ENCODE assay signal across 15 cellular contexts in the genomic region with DNA sequence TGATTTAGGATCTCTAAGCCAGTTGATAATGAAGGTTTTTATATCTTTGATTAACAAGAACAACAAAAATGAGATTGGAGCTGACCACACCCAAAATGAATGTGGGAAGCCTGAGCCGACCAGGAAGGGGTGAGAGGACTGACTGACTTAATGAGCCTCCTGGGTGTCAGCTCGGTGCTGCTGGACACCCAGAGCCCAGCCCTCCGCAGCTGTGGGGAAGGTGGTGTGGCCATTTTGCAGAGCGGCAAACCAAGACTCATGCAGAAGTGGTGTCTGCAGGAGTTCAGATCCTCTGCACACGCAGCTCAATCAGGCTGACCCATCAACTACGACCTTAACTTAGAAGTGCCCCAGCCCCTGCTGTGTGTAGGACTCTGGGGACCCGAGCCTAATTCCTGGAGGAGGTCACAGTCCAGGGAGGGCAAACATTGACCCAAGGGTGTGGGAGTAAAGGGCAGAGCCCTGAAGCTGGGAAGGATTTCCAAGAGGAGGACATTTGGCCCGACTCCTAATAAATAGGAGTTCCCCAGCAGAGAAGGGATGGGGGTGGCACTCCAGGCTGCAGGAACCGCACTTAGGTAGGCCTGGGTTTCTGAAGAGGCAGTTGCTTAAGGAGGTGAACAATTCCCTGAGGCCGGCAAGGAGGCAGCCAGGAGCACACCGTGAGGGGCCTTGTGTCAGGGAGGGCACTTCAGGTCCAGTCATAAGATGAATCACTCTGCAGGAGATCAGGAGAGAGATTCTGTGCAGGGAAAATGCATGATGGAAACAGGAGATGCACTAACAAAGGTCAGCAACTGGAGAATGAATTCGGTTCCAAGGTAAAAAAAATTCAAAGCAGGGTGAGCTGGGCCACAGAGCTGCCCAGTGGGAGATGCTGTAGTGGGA.
DNase-seq lines count a peak whose midpoint lies in the region; ATAC-seq and TF ChIP-seq lines count a peak whose summit lies in the region.
"Had no signal": no experiment of that assay in that cellular context is flagged by ENCODE, and none has a peak within 500 bp of the region (broad histone marks: within the 10 kb centered on the region; RNA-seq: fewer than 3 reads in every experiment).

No MANE protein-coding gene starts in this region.

- no peaks in the 10 kb centered on the region for H3K36me3 Mint-ChIP-seq in activated naive CD4-positive, alpha-beta T cell treated with anti-CD3 and anti-CD28 coated beads, Interleukin-2, amount 10 ng/mL, durations not matched to agents 7 days and 5 days
- H3K36me3 Mint-ChIP-seq: activated naive CD8-positive, alpha-beta T cell treated with anti-CD3 and anti-CD28 coated beads, Interleukin-2, amount 10 ng/mL, durations not matched to agents 7 days and 5 days had no signal

- peak overlapping the region; percentile 39 for H2BK20ac ChIP-seq in IMR-90 (ENCODE audit: low read depth, low read length)

- H4K91ac ChIP-seq in IMR-90 (ENCODE audit: insufficient read depth, low read depth, low read length): peak overlapping the region; percentile 52

- CTCF ChIA-PET in IMR-90 (lab: Yijun Ruan, JAX): interaction anchor here (0.9 kb wide), 1 partner anchor 84 kb away, joined by 3 read pairs; no protein-coding TSS in a partner anchor
- CTCF ChIA-PET in activated naive CD4-positive, alpha-beta T cell treated with anti-CD3 and anti-CD28 coated beads, Interleukin-2, amount 10 ng/mL, durations not matched to agents 7 days and 5 days (lab: Charles Lee): interaction anchor here (1.0 to 3.4 kb wide), 3 partner anchors 11 to 248 kb away, joined by 3 to 14 read pairs (median 3); no protein-coding TSS in a partner anchor
- CTCF ChIA-PET in A673 (lab: Charles Lee): interaction anchor here (0.6 kb wide), 1 partner anchor 27 kb away, joined by 4 read pairs; no protein-coding TSS in a partner anchor

- DNase-seq in AG08396 (ENCODE audit: low spot score) (peak; percentile 20), IMR-90 (peak; percentile 59), cerebellar cortex (ENCODE audit: low spot score) (peak; percentile 35), lung microvascular endothelial cell (ENCODE audit: low read depth in 2 of 2) (peak; percentile 9 to 40), DMS79 treated with DMSO at 0.1 percent for 48 hours (lab: John Stamatoyannopoulos, UW) (no peak), coronary artery (ENCODE audit: low spot score) (no peak), A673 (ENCODE audit: low spot score) (no peak)
- DNase-seq in activated naive CD4-positive, alpha-beta T cell treated with anti-CD3 and anti-CD28 coated beads, Interleukin-2, amount 10 ng/mL, durations not matched to agents 7 days and 5 days: no peak
- DNase-seq: activated naive CD8-positive, alpha-beta T cell treated with anti-CD3 and anti-CD28 coated beads, Interleukin-2, amount 10 ng/mL, durations not matched to agents 7 days and 5 days; activated T-cell treated with anti-CD3 and anti-CD28 coated beads for 4 hours; colonic mucosa; DMS 273 treated with DMSO at 0.1 percent for 48 hours; NCI-H2107; upper lobe of right lung had no signal

- H3K4ac ChIP-seq in IMR-90 (ENCODE audit: low read depth, low read length): peak overlapping the region; percentile 20

- H3K27ac ChIP-seq in IMR-90 (ENCODE audit: insufficient read depth, low read length): no peak overlapping the region
- H3K27ac ChIP-seq in coronary artery: no peak overlapping the region
- H3K27ac ChIP-seq in A673 (ENCODE audit: low read depth, low read length, poor library complexity, severe bottlenecking): no peak overlapping the region
- H3K27ac ChIP-seq: colonic mucosa, upper lobe of right lung had no signal

- H3K4me3 ChIP-seq in IMR-90 (ENCODE audit: insufficient read depth, low read depth, low read length): no peak overlapping the region
- no peak overlapping the region for H3K4me3 ChIP-seq in coronary artery
- H3K4me3 ChIP-seq in A673 (ENCODE audit: low read depth, low read length, poor library complexity, severe bottlenecking): no peak overlapping the region
- H3K4me3 ChIP-seq: colonic mucosa, upper lobe of right lung had no signal

- no peak overlapping the region for H3K9ac ChIP-seq in IMR-90 (ENCODE audit: low read depth, low read length)

- H2AK5ac ChIP-seq in IMR-90 (ENCODE audit: low read depth, low read length): peak overlapping the region; percentile 62

- peak overlapping the region; percentile 8 for H2AFZ ChIP-seq in IMR-90 (replicated peaks; ENCODE audit: low read length, poor library complexity)

- dilution Hi-C loops in IMR-90 (cut with HindIII; ENCODE audit: low sequenced_read_pairs, unreplicated experiment): no loop called here

- H3K79me1 ChIP-seq in IMR-90 (ENCODE audit: low read depth in 1 of 2, low read length in 2 of 2): peaks cover 0 to 9% of the 10 kb centered on the region in 2 experiments; a peak in 1 of 4 replicates

- H3K27me3 Mint-ChIP-seq in activated naive CD4-positive, alpha-beta T cell treated with anti-CD3 and anti-CD28 coated beads, Interleukin-2, amount 10 ng/mL, durations not matched to agents 7 days and 5 days: peaks cover 27% of the 10 kb centered on the region

- no peak for TF ChIP-seq RAD21 in IMR-90 (IDR thresholded peaks at IDR 0.05; ENCODE audit: low read length)

- H3K27ac Mint-ChIP-seq in activated naive CD4-positive, alpha-beta T cell treated with anti-CD3 and anti-CD28 coated beads, Interleukin-2, amount 10 ng/mL, durations not matched to agents 7 days and 5 days: no peak overlapping the region
- H3K27ac Mint-ChIP-seq: activated naive CD8-positive, alpha-beta T cell treated with anti-CD3 and anti-CD28 coated beads, Interleukin-2, amount 10 ng/mL, durations not matched to agents 7 days and 5 days; WTC11 had no signal

- H2BK120ac ChIP-seq in IMR-90 (ENCODE audit: low read depth, low read length): peak overlapping the region; percentile 64

- TF ChIP-seq POLR2A in IMR-90 (IDR thresholded peaks at IDR 0.05; ENCODE audit: low read depth, low read length): no peak

- no peak overlapping the region for H3K18ac ChIP-seq in IMR-90 (ENCODE audit: low read depth, low read length)

- no peaks in the 10 kb centered on the region for H3K9me3 Mint-ChIP-seq in activated naive CD4-positive, alpha-beta T cell treated with anti-CD3 and anti-CD28 coated beads, Interleukin-2, amount 10 ng/mL, durations not matched to agents 7 days and 5 days
- H3K9me3 Mint-ChIP-seq: activated naive CD8-positive, alpha-beta T cell treated with anti-CD3 and anti-CD28 coated beads, Interleukin-2, amount 10 ng/mL, durations not matched to agents 7 days and 5 days had no signal

- no peak overlapping the region for H2AK9ac ChIP-seq in IMR-90 (replicated peaks; ENCODE audit: low read depth, low read length, poor library complexity)

- no peak overlapping the region for H4K5ac ChIP-seq in IMR-90 (ENCODE audit: low read depth, low read length)

- no peaks in the 10 kb centered on the region for H3K4me1 Mint-ChIP-seq in activated naive CD4-positive, alpha-beta T cell treated with anti-CD3 and anti-CD28 coated beads, Interleukin-2, amount 10 ng/mL, durations not matched to agents 7 days and 5 days
- H3K4me1 Mint-ChIP-seq: activated naive CD8-positive, alpha-beta T cell treated with anti-CD3 and anti-CD28 coated beads, Interleukin-2, amount 10 ng/mL, durations not matched to agents 7 days and 5 days had no signal

- H3K4me2 ChIP-seq in IMR-90 (ENCODE audit: low read depth, low read length): no peak overlapping the region

- H3K4me3 Mint-ChIP-seq in activated naive CD4-positive, alpha-beta T cell treated with anti-CD3 and anti-CD28 coated beads, Interleukin-2, amount 10 ng/mL, durations not matched to agents 7 days and 5 days: no peak overlapping the region
- H3K4me3 Mint-ChIP-seq: activated naive CD8-positive, alpha-beta T cell treated with anti-CD3 and anti-CD28 coated beads, Interleukin-2, amount 10 ng/mL, durations not matched to agents 7 days and 5 days; WTC11 had no signal

- no peak overlapping the region for H2BK5ac ChIP-seq in IMR-90 (ENCODE audit: low read depth, low read length, poor library complexity, severe bottlenecking)

- H3K36me3 ChIP-seq in IMR-90 (ENCODE audit: control insufficient read depth, insufficient read depth, low read length) (peaks cover 4% of the 10 kb centered on the region; the same call in 1 of the 2 replicates), A673 (ENCODE audit: insufficient read depth, low read length, poor library complexity, severe bottlenecking) (no peaks in the 10 kb centered on the region)
- H3K36me3 ChIP-seq: colonic mucosa, upper lobe of right lung had no signal

- H2BK15ac ChIP-seq in IMR-90 (ENCODE audit: low read depth, low read length): peak overlapping the region; percentile 44; the same call in 1 of the 3 replicates

- no TSS peak for BruUV-seq in IMR-90 (replicated peaks; lab: Mats Ljungman, UMichigan)
- BruUV-seq in A673 (replicated peaks; lab: Mats Ljungman, UMichigan): no TSS peak

- peak overlapping the region; percentile 8 for H3K14ac ChIP-seq in IMR-90 (replicated peaks; ENCODE audit: low read depth, low read length)

- H3K9me1 ChIP-seq in IMR-90 (ENCODE audit: insufficient read depth, low read length): peaks cover 14% of the 10 kb centered on the region

- no peak overlapping the region; a peak in 1 of 4 replicates for H4K8ac ChIP-seq in IMR-90 (ENCODE audit: low read depth in 2 of 2, low read length in 2 of 2)

- 63% methylated on average over 6 of the region's 12 CpGs; no CpG with 5 or more reads in 1 of the 2 experiments for WGBS in IMR-90 (ENCODE audit: extremely low coverage in 2 of 2, insufficient read length in 1 of 2), 2 experiments

- H3K23ac ChIP-seq in IMR-90 (ENCODE audit: low read depth, low read length): 0 out of 2 replicates have a peak overlapping the region, but pooled peaks have one; percentile 4

- in situ Hi-C loops in IMR-90 (cut with MboI; ENCODE audit: low sequenced_read_pairs): no loop called here

- peaks cover 14% of the 10 kb centered on the region; the same call in 1 of the 2 replicates for H3K4me1 ChIP-seq in IMR-90 (ENCODE audit: control insufficient read depth, insufficient read depth, low read length)
- no peaks in the 10 kb centered on the region for H3K4me1 ChIP-seq in A673 (ENCODE audit: insufficient read depth, low read length, poor library complexity, severe bottlenecking)
- H3K4me1 ChIP-seq: colonic mucosa had no signal

- H3K9me3 ChIP-seq in IMR-90 (ENCODE audit: control insufficient read depth, insufficient read depth, low read length) (no peaks in the 10 kb centered on the region), A673 (ENCODE audit: low read depth, low read length, poor library complexity, severe bottlenecking) (no peaks in the 10 kb centered on the region)
- H3K9me3 ChIP-seq: colonic mucosa, upper lobe of right lung had no signal

- ATAC-seq in IMR-90 (ENCODE audit: low read depth): peak; percentile 14; the same call in 1 of the 2 replicates
- ATAC-seq: upper lobe of right lung, WTC11 had no signal

- POLR2A ChIA-PET in IMR-90 (lab: Charles Lee; ENCODE audit: unreplicated experiment): interaction anchor here (0.6 kb wide), 1 partner anchor 109 kb away, joined by 7 read pairs; no protein-coding TSS in a partner anchor
- POLR2A ChIA-PET in A673 (lab: Charles Lee; ENCODE audit: low non-redundant PET): no interaction called here

- no peak overlapping the region for H3K56ac ChIP-seq in IMR-90 (ENCODE audit: extremely low read depth, insufficient read depth, low read length)

- no peaks in the 10 kb centered on the region for H4K20me1 ChIP-seq in IMR-90 (ENCODE audit: insufficient read depth, low read length)

- TF ChIP-seq CTCF in IMR-90 (conservative IDR thresholded peaks at IDR 0.05; ENCODE audit: low read depth, low read length): no peak
- no peak for TF ChIP-seq CTCF in coronary artery (IDR thresholded peaks at IDR 0.05)
- TF ChIP-seq CTCF in A673 (conservative IDR thresholded peaks at IDR 0.05; ENCODE audit: low read depth, low read length): no peak

- intact Hi-C loops in IMR-90 (cut with micrococcal nuclease): no loop called here
- intact Hi-C loops in A673 (cut with micrococcal nuclease; ENCODE audit: unreplicated experiment): no loop called here

- H3K27me3 ChIP-seq in IMR-90 (ENCODE audit: control insufficient read depth, insufficient read depth, low read length): no peaks in the 10 kb centered on the region
- no peaks in the 10 kb centered on the region for H3K27me3 ChIP-seq in A673 (replicated peaks; ENCODE audit: insufficient read depth, low read depth, low read length, poor library complexity)
- H3K27me3 ChIP-seq: colonic mucosa, upper lobe of right lung had no signal

Comparison
In these comparisons a context has a peak if more than half of its experiments do, and no peak if none do; other contexts are left out.
1. DNase-seq: peak in AG08396 (single experiment), IMR-90 (single experiment), cerebellar cortex (single experiment) and lung microvascular endothelial cell (2 of 2); none in DMS79 treated with DMSO at 0.1 percent for 48 hours (single experiment), activated naive CD4-positive, alpha-beta T cell treated with anti-CD3 and anti-CD28 coated beads, Interleukin-2, amount 10 ng/mL, durations not matched to agents 7 days and 5 days (single experiment), coronary artery (single experiment) and A673 (single experiment).